In the genomic region with DNA sequence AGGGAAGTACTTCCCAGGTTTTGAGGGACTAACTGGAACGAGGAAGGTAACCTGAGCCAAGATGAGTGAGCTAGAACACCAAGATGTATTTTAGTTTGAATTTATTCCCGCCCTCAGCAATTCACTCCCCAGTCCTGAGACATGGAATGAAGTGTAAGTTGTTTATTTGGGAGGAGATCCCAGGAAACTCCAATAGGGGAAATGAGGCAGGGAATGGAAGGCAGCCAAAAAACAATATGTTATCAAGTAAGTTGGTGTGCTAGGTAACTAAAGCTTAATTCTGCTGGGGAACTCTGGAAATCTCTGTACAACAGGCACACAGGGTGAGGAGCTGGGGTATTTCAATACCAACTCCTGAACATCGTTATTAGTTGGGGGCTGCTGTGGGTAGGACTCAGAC, we compare ENCODE assay signal across 1 cellular context.
TF ChIP-seq lines count a peak whose summit lies in the region.

No MANE protein-coding gene starts in this region.

TF ChIP-seq in K562, 482 proteins besides CTCF, POLR2A, EP300 and RAD21:
- TF ChIP-seq, protein P1, sequence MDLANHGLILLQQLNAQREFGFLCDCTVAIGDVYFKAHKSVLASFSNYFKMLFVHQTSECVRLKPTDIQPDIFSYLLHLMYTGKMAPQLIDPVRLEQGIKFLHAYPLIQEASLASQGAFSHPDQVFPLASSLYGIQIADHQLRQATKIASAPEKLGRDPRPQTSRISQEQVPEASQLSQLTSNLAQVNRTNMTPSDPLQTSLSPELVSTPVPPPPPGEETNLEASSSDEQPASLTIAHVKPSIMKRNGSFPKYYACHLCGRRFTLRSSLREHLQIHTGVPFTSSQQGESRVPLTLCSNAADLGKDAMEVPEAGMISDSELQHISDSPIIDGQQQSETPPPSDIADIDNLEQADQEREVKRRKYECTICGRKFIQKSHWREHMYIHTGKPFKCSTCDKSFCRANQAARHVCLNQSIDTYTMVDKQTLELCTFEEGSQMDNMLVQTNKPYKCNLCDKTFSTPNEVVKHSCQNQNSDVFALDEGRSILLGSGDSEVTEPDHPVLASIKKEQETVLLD (IDR thresholded peaks at IDR 0.05) = no peak
- no peak for TF ChIP-seq MAFF (IDR thresholded peaks at IDR 0.05; ENCODE audit: low read length)
- no peak for TF ChIP-seq IFI16 (CRISPR knock-in tag; IDR thresholded peaks at IDR 0.05)
- no peak for TF ChIP-seq SREBF2 (CRISPR knock-in tag; IDR thresholded peaks at IDR 0.05)
